18 cellular contexts compared by ENCODE assay signal in genomic region chr15:41256577-41257038, GRCh38. TPM values are rescaled to one million over a fixed set of nuclear protein-coding genes. Genes with fewer than 3 reads are reported as not detected.
DNase-seq lines count a peak whose midpoint lies in the region; ATAC-seq, FAIRE-seq and TF ChIP-seq lines count a peak whose summit lies in the region.
"Had no signal": no experiment of that assay in that cellular context is flagged by ENCODE, and none has a peak within 500 bp of the region (broad histone marks: within the 10 kb centered on the region; RNA-seq: fewer than 3 reads in every experiment).

No MANE protein-coding gene starts in this region.

- H4K20me1 ChIP-seq in endothelial cell of umbilical vein (replicated peaks; ENCODE audit: control insufficient read depth, extremely low read depth, insufficient read depth, low read length), result no peaks in the 10 kb centered on the region
- no peaks in the 10 kb centered on the region for H4K20me1 ChIP-seq in HepG2 (ENCODE audit: insufficient read depth, low read length)

- TF ChIP-seq POLR2A in endothelial cell of umbilical vein (IDR thresholded peaks at IDR 0.05; ENCODE audit: low read depth, low read length), result no peak
- no peak for TF ChIP-seq POLR2A in HepG2 (IDR thresholded peaks at IDR 0.05; ENCODE audit: insufficient read depth in 1 of 2, low read depth in 2 of 2, low read length in 2 of 2)

- no peak overlapping the region for H2AFZ ChIP-seq in endothelial cell of umbilical vein (ENCODE audit: low read depth, low read length)
- H2AFZ ChIP-seq in HepG2 (ENCODE audit: low read length), result no peak overlapping the region

- ATAC-seq in HepG2 (peak; percentile 56), HG03469 (IDR thresholded peaks at IDR 0.05; ENCODE audit: unreplicated experiment) (no peak)
- ATAC-seq: gastrocnemius medialis had no signal

- H3K9me1 ChIP-seq in endothelial cell of umbilical vein (replicated peaks; ENCODE audit: control insufficient read depth, extremely low read depth, insufficient read depth, low read length), result no peaks in the 10 kb centered on the region

- in situ Hi-C loops in HepG2 (cut with HindIII; ENCODE audit: extremely low pct_ligation_motif_present, low pct_unique_long_range_greater_than_20kb), result no loop called here

- BruUV-seq in endothelial cell of umbilical vein (replicated peaks; lab: Mats Ljungman, UMichigan) (no TSS peak), HepG2 (replicated peaks; lab: Mats Ljungman, UMichigan) (no TSS peak)

- WGBS in HepG2 (ENCODE audit: low lambda C conversion rate), result 51% methylated on average over 5 of the region's 5 CpGs

- peaks cover 0 to 3% of the 10 kb centered on the region in 2 experiments for H3K36me3 ChIP-seq in endothelial cell of umbilical vein (ENCODE audit: control insufficient read depth in 2 of 2, extremely low read depth in 1 of 2, insufficient read depth in 2 of 2, low read length in 2 of 2)
- H3K36me3 ChIP-seq in HepG2 (replicated peaks in 1 of 2; ENCODE audit: control insufficient read depth in 1 of 2, insufficient read depth in 2 of 2, low read length in 2 of 2), result peaks cover 0 to 6% of the 10 kb centered on the region in 2 experiments; a peak in 2 of 5 replicates
- H3K36me3 ChIP-seq in subcutaneous abdominal adipose tissue (ENCODE audit: control insufficient read depth in 5 of 5, insufficient read depth in 5 of 5, low read length in 5 of 5), result peaks cover 7 to 16% (median 12%) of the 10 kb centered on the region in 5 donors

- no peak overlapping the region for H3K9ac ChIP-seq in endothelial cell of umbilical vein (replicated peaks; ENCODE audit: extremely low read depth, insufficient read depth, low read length)
- no peak overlapping the region for H3K9ac ChIP-seq in HepG2 (ENCODE audit: insufficient read depth, low read depth, low read length)
- peak overlapping the region in 3 of 5 donors; percentile 3 to 75 (median 6) for H3K9ac ChIP-seq in subcutaneous abdominal adipose tissue (ENCODE audit: low read length in 5 of 5)

- no peak overlapping the region for H3K4me3 ChIP-seq in endothelial cell of umbilical vein (replicated peaks in 1 of 3; ENCODE audit: insufficient read depth in 1 of 3, low read depth in 1 of 3, low read length in 3 of 3)
- H3K4me3 ChIP-seq in HepG2 (replicated peaks in 1 of 3; ENCODE audit: insufficient read depth in 1 of 3, low read depth in 2 of 3, low read length in 3 of 3), result no peak overlapping the region
- H3K4me3 ChIP-seq in subcutaneous abdominal adipose tissue (ENCODE audit: low read depth in 1 of 5, low read length in 5 of 5), result no peak overlapping the region
- H3K4me3 ChIP-seq: gastrocnemius medialis, SK-N-MC had no signal

- H3K27me3 ChIP-seq in endothelial cell of umbilical vein (ENCODE audit: control insufficient read depth in 2 of 2, insufficient read depth in 2 of 2, low read length in 2 of 2) (no peaks in the 10 kb centered on the region), HepG2 (ENCODE audit: control insufficient read depth in 1 of 2, insufficient read depth in 2 of 2, low read length in 2 of 2) (no peaks in the 10 kb centered on the region), subcutaneous abdominal adipose tissue (ENCODE audit: control insufficient read depth in 5 of 5, insufficient read depth in 4 of 5, low read length in 5 of 5) (no peaks in the 10 kb centered on the region)
- H3K27me3 ChIP-seq: gastrocnemius medialis had no signal

- DNase-seq in NOMO-1 treated with DMSO at 0.1 percent for 48 hours (lab: John Stamatoyannopoulos, UW; ENCODE audit: unreplicated experiment), result peak; percentile 69
- no peak for DNase-seq in endothelial cell of umbilical vein (ENCODE audit: low read depth, low spot score)
- DNase-seq in HepG2 (ENCODE audit: low spot score), result peak; percentile 78
- no peak for DNase-seq in SKM-1 treated with dmso at 0.1 percent for 144 hours (lab: John Stamatoyannopoulos, UW; ENCODE audit: unreplicated experiment)
- DNase-seq in NCI-H446 (lab: John Stamatoyannopoulos, UW), result no peak
- DNase-seq: activated CD4-positive, alpha-beta T cell treated with anti-CD3 and anti-CD28 coated beads, Interleukin-2, amount 10 ng/mL, durations not matched to agents 24 days and 14 days; activated naive CD4-positive, alpha-beta T cell treated with anti-CD3 and anti-CD28 coated beads, Interleukin-2, amount 50 U/mL, for 16 hours; C1 segment of cervical spinal cord; effector CD8-positive, alpha-beta T cell; gastrocnemius medialis; KBM-7; posterior cingulate gyrus; stimulated activated CD4-positive, alpha-beta T cell treated with anti-CD3 and anti-CD28 coated beads, Interleukin-15, amount 100 ng/mL, for 24 hours had no signal

- TF ChIP-seq CTCF in endothelial cell of umbilical vein (IDR thresholded peaks at IDR 0.05; ENCODE audit: extremely low read depth in 1 of 2, insufficient read depth in 1 of 2, low read depth in 1 of 2, low read length in 2 of 2), result no peak
- no peak for TF ChIP-seq CTCF in HepG2 (CRISPR knock-in tag; IDR thresholded peaks at IDR 0.05)

- POLR2A ChIA-PET in endothelial cell of umbilical vein (lab: Charles Lee) (no interaction called here), HepG2 (lab: Yijun Ruan, JAX) (interaction anchor here (0.8 to 1.1 kb wide), 3 partner anchors 15 to 27 kb away, joined by 3 to 7 read pairs (median 3); partner anchors contain the start of genes CHP1 and EXD1)

- peak; percentile 64 to 67; a peak in 2 of 4 replicates for TF ChIP-seq EP300 in HepG2 (IDR thresholded peaks at IDR 0.05; ENCODE audit: low read depth in 2 of 2, low read length in 2 of 2)
- TF ChIP-seq EP300 in HepG2 (CRISPR knock-in tag; IDR thresholded peaks at IDR 0.05; ENCODE audit: borderline replicate concordance), result 0 out of 2 replicates have a peak, but pooled peaks have one; percentile 27

- H3K27ac ChIP-seq in endothelial cell of umbilical vein (ENCODE audit: insufficient read depth, low read depth, low read length), result no peak overlapping the region
- peak overlapping the region; percentile 58 for H3K27ac ChIP-seq in HepG2 (ENCODE audit: extremely low read length, insufficient read depth, low read length)
- peak overlapping the region; percentile 77 for H3K27ac ChIP-seq in subcutaneous abdominal adipose tissue (ENCODE audit: low read depth, low read length)
- H3K27ac ChIP-seq: gastrocnemius medialis, SK-N-MC had no signal

- H3K4me2 ChIP-seq in endothelial cell of umbilical vein (ENCODE audit: insufficient read depth, low read length) (no peak overlapping the region), HepG2 (ENCODE audit: low read depth, low read length) (peak overlapping the region; percentile 33)

- peaks cover 6% of the 10 kb centered on the region for H3K4me1 ChIP-seq in endothelial cell of umbilical vein (ENCODE audit: control insufficient read depth, extremely low read depth, insufficient read depth, low read length)
- peaks cover 65% of the 10 kb centered on the region for H3K4me1 ChIP-seq in HepG2 (ENCODE audit: insufficient read depth, low read length)
- peaks cover 0 to 51% (median 35%) of the 10 kb centered on the region in 5 donors for H3K4me1 ChIP-seq in subcutaneous abdominal adipose tissue (ENCODE audit: control insufficient read depth in 5 of 5, insufficient read depth in 5 of 5, low read length in 5 of 5)

- intact Hi-C loops in endothelial cell of umbilical vein (cut with micrococcal nuclease) (no loop called here), HepG2 (cut with micrococcal nuclease; ENCODE audit: unreplicated experiment) (no loop called here)

- no peaks in the 10 kb centered on the region for H3K9me3 ChIP-seq in endothelial cell of umbilical vein (replicated peaks; ENCODE audit: control insufficient read depth, insufficient read depth, low read length)
- no peaks in the 10 kb centered on the region for H3K9me3 ChIP-seq in HepG2 (ENCODE audit: low read length)
- no peaks in the 10 kb centered on the region for H3K9me3 ChIP-seq in subcutaneous abdominal adipose tissue (ENCODE audit: control insufficient read depth in 5 of 5, low read length in 5 of 5)
- H3K9me3 ChIP-seq: gastrocnemius medialis had no signal

- TF ChIP-seq RAD21 in HepG2 (CRISPR knock-in tag; IDR thresholded peaks at IDR 0.05), result no peak

- H3K79me2 ChIP-seq in endothelial cell of umbilical vein (ENCODE audit: control insufficient read depth, insufficient read depth, low read length) (no peaks in the 10 kb centered on the region), HepG2 (ENCODE audit: insufficient read depth, low read length) (no peaks in the 10 kb centered on the region)

- dilution Hi-C loops in endothelial cell of umbilical vein (cut with MboI; ENCODE audit: extremely low pct_ligation_motif_present, low sequenced_read_pairs), result no loop called here

- peak; percentile 67 for FAIRE-seq in endothelial cell of umbilical vein (lab: Jason Lieb, UNC)
- FAIRE-seq in HepG2 (lab: Jason Lieb, UNC), result peak; percentile 67
- FAIRE-seq: GM18507 had no signal

- CTCF ChIA-PET in endothelial cell of umbilical vein (lab: Charles Lee), result no interaction called here
- CTCF ChIA-PET in HepG2 (lab: Yijun Ruan, JAX; ENCODE audit: low intra/inter-chr PET ratio, low total read pairs), result no interaction called here

RNA-seq across cellular contexts. Expression of gene CHP1, which starts 25.5 kb away (rescaled TPM):
- 84.4 and 96.2 TPM in 2 replicates for total RNA-seq in endothelial cell of umbilical vein
- 42.4 and 49.1 TPM in 2 replicates for polyA plus RNA-seq in endothelial cell of umbilical vein
- 64.4 and 66.5 TPM in 2 replicates for polyA plus RNA-seq in endothelial cell of umbilical vein (2011; cell fraction: cytosol; rRNA removed)
- polyA plus RNA-seq in endothelial cell of umbilical vein (2011; cell fraction: nucleus; rRNA removed), result 19.9 and 23.1 TPM in 2 replicates
- 70.6 and 74.9 TPM in 2 replicates for polyA plus RNA-seq in endothelial cell of umbilical vein (2012)
- polyA minus RNA-seq in endothelial cell of umbilical vein, result 94.9 and 103 TPM in 2 replicates
- polyA minus RNA-seq in endothelial cell of umbilical vein (2011; cell fraction: cytosol; rRNA and poly(A)+ RNA removed), result 113 TPM
- 13.5 and 17.8 TPM in 2 replicates for polyA minus RNA-seq in endothelial cell of umbilical vein (2011; cell fraction: nucleus; rRNA and poly(A)+ RNA removed)
- 76.4 and 111 TPM in 2 replicates for total RNA-seq in HepG2 (2016; rRNA removed; fragmentation: Illumina TruSeq; extraction: Trizol)
- 15.1 and 16.0 TPM in 2 replicates for total RNA-seq in HepG2 (2016; cell fraction: cytosol; rRNA removed; fragmentation: Illumina TruSeq; extraction: Trizol; ENCODE audit: low read depth)
- total RNA-seq in HepG2 (2016; cell fraction: insoluble cytoplasmic fraction; rRNA removed; fragmentation: Illumina TruSeq; extraction: Trizol), result 75.0 and 101 TPM in 2 replicates
- 70.4 and 71.1 TPM in 2 replicates for total RNA-seq in HepG2 (2016; cell fraction: membrane; rRNA removed; fragmentation: Illumina TruSeq; extraction: Trizol)
- 31.5 and 40.8 TPM in 2 replicates for total RNA-seq in HepG2 (2016; cell fraction: nucleus; rRNA removed; fragmentation: Illumina TruSeq; extraction: Trizol)
- polyA plus RNA-seq in HepG2 (2011; rRNA removed), result 43.4 and 49.6 TPM in 2 replicates
- 28.8 and 41.5 TPM in 2 replicates for polyA plus RNA-seq in HepG2 (2011; cell fraction: cytosol; rRNA removed)
- polyA plus RNA-seq in HepG2 (2011; cell fraction: nucleus; rRNA removed), result 7.9 and 12.2 TPM in 2 replicates
- 36.9 and 37.1 TPM in 2 replicates for polyA plus RNA-seq in HepG2 (2012)
- polyA plus RNA-seq in HepG2 (2016; cell fraction: cytosol; fragmentation: Illumina TruSeq; extraction: Trizol; ENCODE audit: low read depth), result 12.6 and 13.2 TPM in 2 replicates
- 98.0 and 106 TPM in 2 replicates for polyA plus RNA-seq in HepG2 (2016; cell fraction: insoluble cytoplasmic fraction; fragmentation: Illumina TruSeq; extraction: Trizol; ENCODE audit: low read depth)
- polyA plus RNA-seq in HepG2 (2016; cell fraction: membrane; fragmentation: Illumina TruSeq; extraction: Trizol; ENCODE audit: low read depth), result 44.2 and 48.2 TPM in 2 replicates
- polyA plus RNA-seq in HepG2 (2016; cell fraction: nucleus; fragmentation: Illumina TruSeq; extraction: Trizol; ENCODE audit: insufficient read depth, low read depth), result 52.2 and 55.5 TPM in 2 replicates
- polyA minus RNA-seq in HepG2 (2011; rRNA and poly(A)+ RNA removed; ENCODE audit: low replicate concordance), result 53.5 and 120 TPM in 2 replicates
- polyA minus RNA-seq in HepG2 (2011; cell fraction: cytosol; rRNA and poly(A)+ RNA removed), result 49.6 and 77.6 TPM in 2 replicates
- 13.8 and 19.5 TPM in 2 replicates for polyA minus RNA-seq in HepG2 (2011; cell fraction: nucleus; rRNA and poly(A)+ RNA removed)

RNA-seq across cellular contexts. Expression of gene EXD1, which starts 26.1 kb away (rescaled TPM):
- total RNA-seq in endothelial cell of umbilical vein (not detected in 2 replicates), HepG2 (2016; rRNA removed; fragmentation: Illumina TruSeq; extraction: Trizol) (not detected in 2 replicates)
- polyA plus RNA-seq in endothelial cell of umbilical vein (not detected in 2 replicates), HepG2 (2011; rRNA removed) (not detected in 2 replicates)
- not detected in 2 replicates for polyA plus RNA-seq in endothelial cell of umbilical vein (2011; cell fraction: cytosol; rRNA removed)
- polyA plus RNA-seq in endothelial cell of umbilical vein (2011; cell fraction: nucleus; rRNA removed), result not detected in 2 replicates
- not detected in 2 replicates for polyA plus RNA-seq in endothelial cell of umbilical vein (2012)
- polyA minus RNA-seq in endothelial cell of umbilical vein, result not detected in 2 replicates
- polyA minus RNA-seq in endothelial cell of umbilical vein (2011; cell fraction: cytosol; rRNA and poly(A)+ RNA removed), result not detected
- polyA minus RNA-seq in endothelial cell of umbilical vein (2011; cell fraction: nucleus; rRNA and poly(A)+ RNA removed), result not detected in 2 replicates
- total RNA-seq in HepG2 (2016; cell fraction: cytosol; rRNA removed; fragmentation: Illumina TruSeq; extraction: Trizol; ENCODE audit: low read depth), result not detected in 2 replicates
- not detected in 2 replicates for total RNA-seq in HepG2 (2016; cell fraction: insoluble cytoplasmic fraction; rRNA removed; fragmentation: Illumina TruSeq; extraction: Trizol)
- not detected in 2 replicates for total RNA-seq in HepG2 (2016; cell fraction: membrane; rRNA removed; fragmentation: Illumina TruSeq; extraction: Trizol)
- total RNA-seq in HepG2 (2016; cell fraction: nucleus; rRNA removed; fragmentation: Illumina TruSeq; extraction: Trizol), result not detected in 2 replicates
- not detected in 2 replicates for polyA plus RNA-seq in HepG2 (2011; cell fraction: cytosol; rRNA removed)
- not detected in 2 replicates for polyA plus RNA-seq in HepG2 (2011; cell fraction: nucleus; rRNA removed)
- not detected in 2 replicates for polyA plus RNA-seq in HepG2 (2012)
- polyA plus RNA-seq in HepG2 (2016; cell fraction: cytosol; fragmentation: Illumina TruSeq; extraction: Trizol; ENCODE audit: low read depth), result not detected in 2 replicates
- not detected in 2 replicates for polyA plus RNA-seq in HepG2 (2016; cell fraction: insoluble cytoplasmic fraction; fragmentation: Illumina TruSeq; extraction: Trizol; ENCODE audit: low read depth)
- polyA plus RNA-seq in HepG2 (2016; cell fraction: membrane; fragmentation: Illumina TruSeq; extraction: Trizol; ENCODE audit: low read depth), result not detected in 2 replicates
- polyA plus RNA-seq in HepG2 (2016; cell fraction: nucleus; fragmentation: Illumina TruSeq; extraction: Trizol; ENCODE audit: insufficient read depth, low read depth), result not detected in 2 replicates
- polyA minus RNA-seq in HepG2 (2011; rRNA and poly(A)+ RNA removed; ENCODE audit: low replicate concordance), result 1.2 TPM in 1 of 2 replicates, not detected in the other
- not detected in 2 replicates for polyA minus RNA-seq in HepG2 (2011; cell fraction: cytosol; rRNA and poly(A)+ RNA removed)
- polyA minus RNA-seq in HepG2 (2011; cell fraction: nucleus; rRNA and poly(A)+ RNA removed), result not detected in 2 replicates
- total RNA-seq: activated CD4-positive, alpha-beta T cell treated with anti-CD3 and anti-CD28 coated beads, Interleukin-2, amount 10 ng/mL, durations not matched to agents 24 days and 14 days; gastrocnemius medialis; subcutaneous adipose tissue had no signal

Comparison
In these comparisons a context has a peak if more than half of its experiments do, and no peak if none do; other contexts are left out.
1. DNase-seq: peak in NOMO-1 treated with DMSO at 0.1 percent for 48 hours (single experiment) and HepG2 (single experiment); none in endothelial cell of umbilical vein (single experiment), SKM-1 treated with dmso at 0.1 percent for 144 hours (single experiment) and NCI-H446 (0 of 2).
2. H3K9ac ChIP-seq: peak in subcutaneous abdominal adipose tissue (3 of 5); none in endothelial cell of umbilical vein (single experiment) and HepG2 (single experiment).